Comparison of ENCODE assay signal across 10 cellular contexts in genomic region chr9:129336601-129337286, GRCh38.
A peak's percentile ranks its signal among the peaks of the same experiment; 100 is the strongest.
DNase-seq lines count a peak whose midpoint lies in the region; ATAC-seq, FAIRE-seq and TF ChIP-seq lines count a peak whose summit lies in the region.
"Had no signal": no experiment of that assay in that cellular context is flagged by ENCODE, and none has a peak within 500 bp of the region (broad histone marks: within the 10 kb centered on the region; RNA-seq: fewer than 3 reads in every experiment).

No MANE protein-coding gene starts in this region.

- peak overlapping the region; percentile 70 to 77 for H3K4me3 Mint-ChIP-seq in stimulated activated naive B cell treated with anti-CD40 and anti-IgM and Interleukin-4, amounts not matched to agents 10 μg/mL and 1 μg/mL and 100 μg/mL, for 72 hours

- H3K27me3 ChIP-seq in body of pancreas: no peaks in the 10 kb centered on the region

- no peaks in the 10 kb centered on the region for H3K9me3 Mint-ChIP-seq in stimulated activated naive B cell treated with anti-CD40 and anti-IgM and Interleukin-4, amounts not matched to agents 10 μg/mL and 1 μg/mL and 100 μg/mL, for 72 hours

- peak; percentile 53 for DNase-seq in AG09309 (ENCODE audit: low read depth)
- peak; percentile 58 to 84 for DNase-seq in NCI-H526 (lab: John Stamatoyannopoulos, UW)
- DNase-seq in body of pancreas: peak in 3 of 4 donors; percentile 48 to 56 (median 53)
- peak; percentile 87 for DNase-seq in kidney
- DNase-seq in stimulated activated naive B cell treated with anti-CD40 and anti-IgM and Interleukin-4, amounts not matched to agents 10 μg/mL and 1 μg/mL and 100 μg/mL, for 72 hours: no peak

- WGBS in body of pancreas, 2 donors: 11 to 30% methylated on average over 33 to 51 of the region's 51 CpGs

- H3K9ac ChIP-seq in kidney (ENCODE audit: low read length in 2 of 2): peak overlapping the region; percentile 43 to 73

- ATAC-seq in body of pancreas (no peak), GM18861 (IDR thresholded peaks at IDR 0.05; ENCODE audit: unreplicated experiment) (no peak), GM21786 (IDR thresholded peaks at IDR 0.05; ENCODE audit: unreplicated experiment) (no peak), HG03108 (IDR thresholded peaks at IDR 0.05; ENCODE audit: unreplicated experiment) (no peak)
- ATAC-seq in stimulated activated naive B cell treated with anti-CD40 and anti-IgM and Interleukin-4, amounts not matched to agents 10 μg/mL and 1 μg/mL and 100 μg/mL, for 72 hours (replicated peaks): peak; percentile 65 to 72

- peaks cover 0 to 3% of the 10 kb centered on the region in 2 donors for H3K36me3 Mint-ChIP-seq in stimulated activated naive B cell treated with anti-CD40 and anti-IgM and Interleukin-4, amounts not matched to agents 10 μg/mL and 1 μg/mL and 100 μg/mL, for 72 hours

- H3K9me3 ChIP-seq in body of pancreas: no peaks in the 10 kb centered on the region
- H3K9me3 ChIP-seq in kidney (ENCODE audit: control insufficient read depth in 1 of 2, low read length in 2 of 2): no peaks in the 10 kb centered on the region

- H3K36me3 ChIP-seq in body of pancreas (replicated peaks in 1 of 2; ENCODE audit: insufficient read depth in 1 of 2, low read depth in 2 of 2) (no peaks in the 10 kb centered on the region), kidney (ENCODE audit: control insufficient read depth in 1 of 2, insufficient read depth in 2 of 2, low read length in 2 of 2) (no peaks in the 10 kb centered on the region)

- intact Hi-C loops in body of pancreas (cut with DNase I) (no loop called here), kidney (cut with DNase I) (no loop called here)

- peaks cover 36% of the 10 kb centered on the region for H3K4me1 ChIP-seq in body of pancreas
- peaks cover 15 to 30% of the 10 kb centered on the region in 2 donors for H3K4me1 ChIP-seq in kidney (ENCODE audit: control insufficient read depth in 1 of 2, insufficient read depth in 1 of 2, low read depth in 1 of 2, low read length in 2 of 2)

- peaks cover 22 to 36% of the 10 kb centered on the region in 2 donors for H3K27me3 Mint-ChIP-seq in stimulated activated naive B cell treated with anti-CD40 and anti-IgM and Interleukin-4, amounts not matched to agents 10 μg/mL and 1 μg/mL and 100 μg/mL, for 72 hours

- H3K27ac Mint-ChIP-seq in stimulated activated naive B cell treated with anti-CD40 and anti-IgM and Interleukin-4, amounts not matched to agents 10 μg/mL and 1 μg/mL and 100 μg/mL, for 72 hours: no peak overlapping the region

- H3K27ac ChIP-seq in body of pancreas (peak overlapping the region; percentile 27 to 97 (median 90)), kidney (ENCODE audit: low read depth in 2 of 2, low read length in 2 of 2) (peak overlapping the region; percentile 89 to 92)

- H3K4me3 ChIP-seq in AG09309 (ENCODE audit: control insufficient read depth, low read depth, low read length) (peak overlapping the region; percentile 31), body of pancreas (no peak overlapping the region), kidney (ENCODE audit: low read length in 2 of 2) (peak overlapping the region; percentile 17 to 54)

- TF ChIP-seq CTCF in AG09309 (IDR thresholded peaks at IDR 0.05; ENCODE audit: control insufficient read depth, insufficient read depth, low read depth, low read length, missing control alignments) (peak; percentile 4), body of pancreas (IDR thresholded peaks at IDR 0.05) (no peak), kidney (IDR thresholded peaks at IDR 0.05; ENCODE audit: borderline replicate concordance, extremely low read depth, insufficient read depth) (no peak)

- peaks cover 8 to 22% of the 10 kb centered on the region in 2 donors for H3K4me1 Mint-ChIP-seq in stimulated activated naive B cell treated with anti-CD40 and anti-IgM and Interleukin-4, amounts not matched to agents 10 μg/mL and 1 μg/mL and 100 μg/mL, for 72 hours

- TF ChIP-seq POLR2A in body of pancreas (IDR thresholded peaks at IDR 0.05): no peak

- no peak for FAIRE-seq in kidney (lab: Jason Lieb, UNC)
- FAIRE-seq: colon, GM18507 had no signal

Comparison
In these comparisons a context has a peak if more than half of its experiments do, and no peak if none do; other contexts are left out.
1. H3K4me3 ChIP-seq: peak in AG09309 (single experiment) and kidney (2 of 2); none in body of pancreas (0 of 2).
2. ATAC-seq: peak in stimulated activated naive B cell treated with anti-CD40 and anti-IgM and Interleukin-4, amounts not matched to agents 10 μg/mL and 1 μg/mL and 100 μg/mL, for 72 hours (2 of 2); none in body of pancreas (single experiment), GM18861 (single experiment), GM21786 (single experiment) and HG03108 (single experiment).